ENCODE assay signal across 15 cellular contexts in the genomic region with DNA sequence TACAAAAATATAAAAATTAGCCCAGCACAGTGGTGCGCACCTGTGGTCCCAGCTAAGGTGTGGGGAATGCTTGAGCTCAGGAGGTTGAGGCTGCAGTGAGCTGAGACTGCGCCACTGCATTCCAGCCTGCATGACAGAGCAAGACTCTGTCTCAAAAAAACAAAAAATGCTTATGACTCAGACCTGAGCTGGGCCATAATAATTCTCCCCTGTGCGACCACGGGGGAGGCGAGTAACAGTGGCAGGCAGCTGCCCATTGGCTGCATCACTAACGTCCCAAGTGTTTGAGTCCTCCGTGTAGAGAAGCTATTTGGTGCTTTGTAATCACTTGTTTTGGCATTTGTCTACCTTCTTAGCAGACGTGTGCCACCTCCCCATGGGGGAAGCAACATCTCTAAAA. TPM values are rescaled to one million over a fixed set of nuclear protein-coding genes. Genes with fewer than 3 reads are reported as not detected.
DNase-seq lines count a peak whose midpoint lies in the region; ATAC-seq, FAIRE-seq and TF ChIP-seq lines count a peak whose summit lies in the region.
"Had no signal": no experiment of that assay in that cellular context is flagged by ENCODE, and none has a peak within 500 bp of the region (broad histone marks: within the 10 kb centered on the region; RNA-seq: fewer than 3 reads in every experiment).

No MANE protein-coding gene starts in this region.

- H3K27me3 ChIP-seq in BJ (ENCODE audit: control insufficient read depth, insufficient read depth, low read length): no peaks in the 10 kb centered on the region
- H3K27me3 ChIP-seq in mammary epithelial cell (ENCODE audit: insufficient read depth, low read length): no peaks in the 10 kb centered on the region
- H3K27me3 ChIP-seq in kidney epithelial cell (ENCODE audit: control insufficient read depth, insufficient read depth, low read length): no peaks in the 10 kb centered on the region
- H3K27me3 ChIP-seq in MM.1S (replicated peaks; ENCODE audit: insufficient read depth, low read length): no peaks in the 10 kb centered on the region
- H3K27me3 ChIP-seq: ascending aorta had no signal

- 4% methylated on average over 8 of the region's 8 CpGs for WGBS in mammary epithelial cell (ENCODE audit: low coverage, missing lambda C conversion rate)

- H2AFZ ChIP-seq in mammary epithelial cell (ENCODE audit: low read depth, low read length) (no peak overlapping the region), MM.1S (ENCODE audit: low read length) (no peak overlapping the region)

- peaks cover 7% of the 10 kb centered on the region for H3K36me3 ChIP-seq in BJ (ENCODE audit: control insufficient read depth, insufficient read depth, low read length)
- peaks cover 3% of the 10 kb centered on the region for H3K36me3 ChIP-seq in mammary epithelial cell (ENCODE audit: insufficient read depth, low read length)
- H3K36me3 ChIP-seq in kidney epithelial cell (ENCODE audit: control insufficient read depth, insufficient read depth, low read length): peaks cover 1% of the 10 kb centered on the region
- no peaks in the 10 kb centered on the region for H3K36me3 ChIP-seq in MM.1S (replicated peaks; ENCODE audit: insufficient read depth, low read length)
- H3K36me3 ChIP-seq: HAP-1 had no signal

- H3K4me3 ChIP-seq in BJ (ENCODE audit: low read depth, low read length): no peak overlapping the region
- no peak overlapping the region for H3K4me3 ChIP-seq in mammary epithelial cell (replicated peaks in 1 of 3; ENCODE audit: insufficient read depth in 1 of 3, low read depth in 2 of 3, low read length in 3 of 3)
- no peak overlapping the region for H3K4me3 ChIP-seq in kidney epithelial cell (ENCODE audit: low read depth, low read length)
- H3K4me3 ChIP-seq in MM.1S (ENCODE audit: low read length): no peak overlapping the region
- H3K4me3 ChIP-seq: ascending aorta, HAP-1 had no signal

- TF ChIP-seq CTCF in BJ (IDR thresholded peaks at IDR 0.05; ENCODE audit: insufficient read depth, low read depth, low read length) (no peak), mammary epithelial cell (conservative IDR thresholded peaks at IDR 0.05 in 1 of 2, IDR thresholded peaks at IDR 0.05 in 1 of 2; ENCODE audit: extremely low read depth in 1 of 2, insufficient read depth in 1 of 2, low read depth in 1 of 2, low read length in 2 of 2) (no peak), kidney epithelial cell (IDR thresholded peaks at IDR 0.05; ENCODE audit: insufficient read depth, low read length, poor library complexity, severe bottlenecking) (no peak), MM.1S (IDR thresholded peaks at IDR 0.05; ENCODE audit: low read length) (no peak)

- FAIRE-seq in GM19239 (lab: Jason Lieb, UNC): no peak
- FAIRE-seq: small intestine had no signal

- BruUV-seq in mammary epithelial cell (replicated peaks; lab: Mats Ljungman, UMichigan): no TSS peak

- H3K79me2 ChIP-seq in mammary epithelial cell (ENCODE audit: insufficient read depth, low read length) (peaks cover 3% of the 10 kb centered on the region), MM.1S (ENCODE audit: low read length) (no peaks in the 10 kb centered on the region)

- DNase-seq in BJ (ENCODE audit: low read depth): peak; percentile 49
- DNase-seq in mammary epithelial cell: peak; percentile 80
- peak; percentile 48 for DNase-seq in kidney epithelial cell (ENCODE audit: low read depth)
- no peak for DNase-seq in stimulated activated CD4-positive, alpha-beta T cell treated with anti-CD3 and anti-CD28 coated beads, Interleukin-15, amount 100 ng/mL, for 24 hours
- DNase-seq in MM.1S: no peak
- no peak for DNase-seq in GM19239 (ENCODE audit: insufficient read length, low spot score)
- DNase-seq: activated CD8-positive, alpha-beta memory T cell treated with anti-CD3 and anti-CD28 coated beads, Interleukin-2, amount 50 U/mL, for 4 hours; CD4-positive, CD25-positive, alpha-beta regulatory T cell; NCI-H2227 treated with DMSO at 0.1 percent for 48 hours; small intestine had no signal

- H3K27ac ChIP-seq in mammary epithelial cell (ENCODE audit: insufficient read depth, low read depth, low read length): peak overlapping the region; percentile 42
- H3K27ac ChIP-seq in MM.1S (ENCODE audit: low read length): no peak overlapping the region

- no peaks in the 10 kb centered on the region for H3F3A ChIP-seq in MM.1S (ENCODE audit: insufficient read depth, low read length)

- H4K20me1 ChIP-seq in mammary epithelial cell (ENCODE audit: insufficient read depth, low read length) (no peaks in the 10 kb centered on the region), MM.1S (ENCODE audit: insufficient read depth, low read length) (no peaks in the 10 kb centered on the region)

- CTCF ChIA-PET in BJ (lab: Yijun Ruan, JAX) (interaction anchor here (0.8 to 1.4 kb wide), 4 partner anchors 8 to 416 kb away, joined by 3 to 7 read pairs (median 4); no protein-coding TSS in a partner anchor), mammary epithelial cell (lab: Charles Lee; ENCODE audit: low non-redundant PET) (no interaction called here)

- TF ChIP-seq RAD21 in Ishikawa (IDR thresholded peaks at IDR 0.05; ENCODE audit: low read depth): no peak

- H3K9me3 ChIP-seq in mammary epithelial cell (replicated peaks; ENCODE audit: insufficient read depth, low read length) (no peaks in the 10 kb centered on the region), MM.1S (replicated peaks; ENCODE audit: insufficient read depth, low read length) (no peaks in the 10 kb centered on the region)
- H3K9me3 ChIP-seq: ascending aorta, HAP-1 had no signal

- in situ Hi-C loops in mammary epithelial cell (cut with MboI; ENCODE audit: low sequenced_read_pairs in 2 of 2): no loop called here

- H3K9me2 ChIP-seq in MM.1S (replicated peaks; ENCODE audit: insufficient read depth, low read length): no peaks in the 10 kb centered on the region

- TF ChIP-seq EP300 in Ishikawa (IDR thresholded peaks at IDR 0.05; ENCODE audit: borderline replicate concordance): no peak

- no peak overlapping the region for H3K9ac ChIP-seq in mammary epithelial cell (ENCODE audit: insufficient read depth, low read length)
- H3K9ac ChIP-seq in MM.1S (ENCODE audit: low read length): no peak overlapping the region

- intact Hi-C loops in mammary epithelial cell (cut with micrococcal nuclease): no loop called here

- POLR2A ChIA-PET in BJ (lab: Charles Lee): no interaction called here

- ATAC-seq in GM21528 (IDR thresholded peaks at IDR 0.05; ENCODE audit: low FRiP score, unreplicated experiment): no peak
- ATAC-seq: esophagus mucosa had no signal

- dilution Hi-C loops in mammary epithelial cell (cut with HindIII; ENCODE audit: low sequenced_read_pairs): no loop called here

- H3K4me2 ChIP-seq in mammary epithelial cell (ENCODE audit: insufficient read depth, low read depth, low read length) (peak overlapping the region; percentile 53), MM.1S (ENCODE audit: low read depth, low read length) (no peak overlapping the region)

- H3K4me1 ChIP-seq in mammary epithelial cell (ENCODE audit: insufficient read depth, low read length) (peaks cover 24% of the 10 kb centered on the region), MM.1S (ENCODE audit: low read length) (no peaks in the 10 kb centered on the region)
- H3K4me1 ChIP-seq: ascending aorta, HAP-1 had no signal

TF ChIP-seq in Ishikawa, 13 proteins besides CTCF, POLR2A, EP300 and RAD21:
- TF ChIP-seq TEAD4 (IDR thresholded peaks at IDR 0.05) (peak; percentile 48; the same call in 1 of the 2 replicates), FOXM1 (IDR thresholded peaks at IDR 0.05; ENCODE audit: borderline replicate concordance, low read depth) (no peak)

RNA-seq across cellular contexts. Expression of gene PSMC1, which starts 24.9 kb away (rescaled TPM):
- polyA plus RNA-seq in BJ (2011; rRNA removed): 102 and 180 TPM in 2 replicates
- 23.4 and 31.4 TPM in 2 replicates for polyA minus RNA-seq in BJ (2011; rRNA and poly(A)+ RNA removed)
- 100 to 1,000 TPM in 1 of 2 donors, 10 to 100 TPM in 1; 82.4 to 112 TPM for total RNA-seq in mammary epithelial cell
- polyA plus RNA-seq in mammary epithelial cell: 151 TPM
- polyA minus RNA-seq in mammary epithelial cell: 62.4 TPM
- total RNA-seq in kidney epithelial cell: 134 and 169 TPM in 2 replicates

RNA-seq across cellular contexts. Expression of gene NRDE2, which starts 50.5 kb away (rescaled TPM):
- polyA plus RNA-seq in BJ (2011; rRNA removed) (8.8 and 9.2 TPM in 2 replicates), mammary epithelial cell (7.2 TPM)
- polyA minus RNA-seq in BJ (2011; rRNA and poly(A)+ RNA removed): 9.2 and 12.6 TPM in 2 replicates
- total RNA-seq in mammary epithelial cell (10 to 100 TPM; 10.3 to 12.7 TPM), kidney epithelial cell (9.3 and 18.3 TPM in 2 replicates)
- polyA minus RNA-seq in mammary epithelial cell: 16.5 TPM

Comparison
In these comparisons a context has a peak if more than half of its experiments do, and no peak if none do; other contexts are left out.
1. DNase-seq: peak in BJ (single experiment), mammary epithelial cell (single experiment) and kidney epithelial cell (single experiment); none in stimulated activated CD4-positive, alpha-beta T cell treated with anti-CD3 and anti-CD28 coated beads, Interleukin-15, amount 100 ng/mL, for 24 hours (single experiment), MM.1S (single experiment) and GM19239 (single experiment).